In genomic region chr20:61754976-61755778, GRCh38 we compare ENCODE assay signal across 16 cellular contexts.
"Had no signal": no experiment of that assay in that cellular context is flagged by ENCODE, and none has a peak within 500 bp of the region (broad histone marks: within the 10 kb centered on the region; RNA-seq: fewer than 3 reads in every experiment).

No MANE protein-coding gene starts in this region.

- H3K4me1 ChIP-seq: gastroesophageal sphincter, sigmoid colon, uterus had no signal

- FAIRE-seq: TTC549 had no signal

- H3K9me3 ChIP-seq: uterus had no signal

- ATAC-seq: activated CD8-positive, alpha-beta T cell treated with anti-CD3 and anti-CD28 coated beads, Interleukin-2, amount 10 ng/mL, durations not matched to agents 7 days and 5 days; activated T-cell treated with anti-CD3 and anti-CD28 coated beads, Interleukin-2, amount 50 U/mL, for 72 hours; gastroesophageal sphincter; left lobe of liver had no signal

- H3K36me3 ChIP-seq: gastroesophageal sphincter, sigmoid colon, uterus had no signal

- DNase-seq: activated CD4-positive, alpha-beta T cell treated with anti-CD3 and anti-CD28 coated beads, Interleukin-2, amount 10 ng/mL, durations not matched to agents 24 days and 14 days; activated CD8-positive, alpha-beta memory T cell treated with anti-CD3 and anti-CD28 coated beads, Interleukin-2, amount 50 U/mL, for 4 hours; activated CD8-positive, alpha-beta T cell treated with anti-CD3 and anti-CD28 coated beads, Interleukin-2, amount 10 ng/mL, durations not matched to agents 7 days and 5 days; activated gamma-delta T cell; activated naive CD8-positive, alpha-beta T cell treated with anti-CD3 and anti-CD28 coated beads, Interleukin-2, amount 10 ng/mL, durations not matched to agents 7 days and 5 days; activated T-cell treated with anti-CD3 and anti-CD28 coated beads, Interleukin-2, amount 50 U/mL, for 72 hours; cerebellar nuclear complex; endodermal cell; nephron progenitor cell; stimulated activated CD4-positive, alpha-beta T cell treated with anti-CD3 and anti-CD28 coated beads, Interleukin-12 subunit alpha, Interleukin-12 subunit beta, amount 100 ng/mL, for 4 hours; stimulated activated CD4-positive, alpha-beta T cell treated with anti-CD3 and anti-CD28 coated beads, Interleukin-2, amount 100 ng/mL, for 24 hours; uterus had no signal

- H3K4me3 ChIP-seq: gastroesophageal sphincter, sigmoid colon, uterus had no signal

- H3K27ac ChIP-seq: gastroesophageal sphincter, sigmoid colon, uterus had no signal

- H3K27me3 ChIP-seq: uterus had no signal
